17 cellular contexts compared by ENCODE assay signal in genomic region chr12:104291867-104292524, GRCh38. TPM values are rescaled to one million over a fixed set of nuclear protein-coding genes. Genes with fewer than 3 reads are reported as not detected.
A peak's percentile ranks its signal among the peaks of the same experiment; 100 is the strongest.
DNase-seq lines count a peak whose midpoint lies in the region; ATAC-seq, FAIRE-seq and TF ChIP-seq lines count a peak whose summit lies in the region.
"Had no signal": no experiment of that assay in that cellular context is flagged by ENCODE, and none has a peak within 500 bp of the region (broad histone marks: within the 10 kb centered on the region; RNA-seq: fewer than 3 reads in every experiment).

No MANE protein-coding gene starts in this region.

- peaks cover 36% of the 10 kb centered on the region for H3K4me1 Mint-ChIP-seq in activated T-cell treated with anti-CD3 and anti-CD28 coated beads, Interleukin-2, amount 50 U/mL, for 24 hours (ENCODE audit: low read depth)
- H3K4me1 Mint-ChIP-seq in activated T-cell treated with anti-CD3 and anti-CD28 coated beads, Interleukin-2, amount 50 U/mL, for 72 hours (ENCODE audit: low read depth), result peaks cover 57% of the 10 kb centered on the region
- H3K4me1 Mint-ChIP-seq in stimulated activated naive B cell treated with anti-CD40 and anti-IgM and Interleukin-4, amounts not matched to agents 10 μg/mL and 1 μg/mL and 100 μg/mL, for 72 hours, result peaks cover 16 to 63% of the 10 kb centered on the region in 2 donors

- H3K4me3 Mint-ChIP-seq in activated T-cell treated with anti-CD3 and anti-CD28 coated beads, Interleukin-2, amount 50 U/mL, for 24 hours, result no peak overlapping the region
- H3K4me3 Mint-ChIP-seq in activated T-cell treated with anti-CD3 and anti-CD28 coated beads, Interleukin-2, amount 50 U/mL, for 72 hours, result no peak overlapping the region
- H3K4me3 Mint-ChIP-seq in stimulated activated naive B cell treated with anti-CD40 and anti-IgM and Interleukin-4, amounts not matched to agents 10 μg/mL and 1 μg/mL and 100 μg/mL, for 72 hours, result no peak overlapping the region

- no peak for FAIRE-seq in H1 (lab: Jason Lieb, UNC)
- FAIRE-seq: HTR-8/SVneo had no signal

- no peak for TF ChIP-seq POLR2A in H1 (IDR thresholded peaks at IDR 0.05; ENCODE audit: control extremely low read depth in 1 of 2, low read depth in 2 of 2, low read length in 2 of 2)

- peaks cover 3% of the 10 kb centered on the region for H3K23me2 ChIP-seq in H1 (ENCODE audit: low read depth, low read length)

- H2BK120ac ChIP-seq in H1 (replicated peaks; ENCODE audit: low read depth, low read length), result no peak overlapping the region

- H2BK15ac ChIP-seq in H1 (ENCODE audit: low read length), result no peak overlapping the region

- peaks cover 4 to 36% (median 10%) of the 10 kb centered on the region in 4 experiments; a peak in 7 of 8 replicates for H3K36me3 ChIP-seq in H1 (ENCODE audit: control insufficient read depth in 2 of 4, insufficient read depth in 4 of 4, low read length in 3 of 4)
- H3K36me3 ChIP-seq: colonic mucosa had no signal

- no peak for ATAC-seq in activated T-cell treated with anti-CD3 and anti-CD28 coated beads, Interleukin-2, amount 50 U/mL, for 72 hours (replicated peaks in 1 of 2)
- no peak for ATAC-seq in stimulated activated naive B cell treated with anti-CD40 and anti-IgM and Interleukin-4, amounts not matched to agents 10 μg/mL and 1 μg/mL and 100 μg/mL, for 72 hours (replicated peaks)
- no peak for ATAC-seq in GM18520 (IDR thresholded peaks at IDR 0.05; ENCODE audit: unreplicated experiment)
- ATAC-seq: left colon had no signal

- H3K79me1 ChIP-seq in H1 (ENCODE audit: low read depth, low read length), result peaks cover 3% of the 10 kb centered on the region; the same call in 1 of the 2 replicates

- H3K4me2 ChIP-seq in H1 (ENCODE audit: insufficient read depth in 1 of 2, low read depth in 2 of 2, low read length in 2 of 2), result peak overlapping the region in 1 of 2 experiments; percentile 8; a peak in 1 of 4 replicates

- H2AK5ac ChIP-seq in H1 (ENCODE audit: low read depth, low read length), result no peak overlapping the region

- peaks cover 0 to 7% (median 4%) of the 10 kb centered on the region in 4 experiments; a peak in 4 of 7 replicates for H3K4me1 ChIP-seq in H1 (replicated peaks in 1 of 4; ENCODE audit: control insufficient read depth in 3 of 4, insufficient read depth in 4 of 4, low read length in 3 of 4)
- H3K4me1 ChIP-seq: colonic mucosa had no signal

- no peak for TF ChIP-seq CTCF in H1 (IDR thresholded peaks at IDR 0.05; ENCODE audit: control extremely low read depth in 1 of 3, insufficient read depth in 1 of 3, low read depth in 1 of 3, low read length in 3 of 3)

- H3K9me3 ChIP-seq in H1 (ENCODE audit: insufficient read depth in 2 of 2, low read depth in 1 of 2, low read length in 1 of 2), result no peaks in the 10 kb centered on the region
- H3K9me3 ChIP-seq: colonic mucosa had no signal

- POLR2A ChIA-PET in H1 (lab: Charles Lee; ENCODE audit: partially characterized antibody), result interaction anchor here (0.5 to 2.4 kb wide), 12 partner anchors 9 to 362 kb away, joined by 3 to 16 read pairs (median 4); partner anchors contain the start of genes EID3, HSP90B1, NFYB and TXNRD1

- H3K27ac ChIP-seq in H1 (ENCODE audit: low read depth, low read length), result no peak overlapping the region
- H3K27ac ChIP-seq: colonic mucosa had no signal

- DNase-seq in activated T-cell treated with anti-CD3 and anti-CD28 coated beads, Interleukin-2, amount 50 U/mL, for 24 hours, result no peak
- DNase-seq in activated T-cell treated with anti-CD3 and anti-CD28 coated beads, Interleukin-2, amount 50 U/mL, for 72 hours, result no peak
- peak; percentile 79 for DNase-seq in NCI-H1105 treated with DMSO at 0.1 percent for 48 hours (lab: John Stamatoyannopoulos, UW)
- no peak for DNase-seq in H1 (ENCODE audit: low read depth in 1 of 2, low spot score in 2 of 2)
- DNase-seq in stimulated activated naive B cell treated with anti-CD40 and anti-IgM and Interleukin-4, amounts not matched to agents 10 μg/mL and 1 μg/mL and 100 μg/mL, for 72 hours, result no peak
- DNase-seq in ecto neural progenitor cell (ENCODE audit: low spot score), result no peak
- DNase-seq in NCI-H128 (lab: John Stamatoyannopoulos, UW; ENCODE audit: unreplicated experiment), result no peak
- DNase-seq: activated CD4-positive, alpha-beta T cell treated with anti-CD3 and anti-CD28 coated beads, Interleukin-2, amount 50 U/mL, for 48 hours; anterior cingulate cortex; colonic mucosa; GF-D8; left colon; MV-4-11; NCI-H2227 treated with DMSO at 0.1 percent for 48 hours had no signal

- no peaks in the 10 kb centered on the region for H3K27me3 ChIP-seq in H1 (replicated peaks in 1 of 4; ENCODE audit: control insufficient read depth in 3 of 4, extremely low read depth in 1 of 4, insufficient read depth in 3 of 4, low read length in 3 of 4)
- H3K27me3 ChIP-seq: colonic mucosa had no signal

- H3K36me3 Mint-ChIP-seq in activated T-cell treated with anti-CD3 and anti-CD28 coated beads, Interleukin-2, amount 50 U/mL, for 24 hours (ENCODE audit: low read depth), result peaks cover 96% of the 10 kb centered on the region
- peaks cover 16 to 59% of the 10 kb centered on the region in 2 donors for H3K36me3 Mint-ChIP-seq in activated T-cell treated with anti-CD3 and anti-CD28 coated beads, Interleukin-2, amount 50 U/mL, for 72 hours (ENCODE audit: insufficient read depth in 2 of 2)
- peaks cover 44 to 57% of the 10 kb centered on the region in 2 donors for H3K36me3 Mint-ChIP-seq in stimulated activated naive B cell treated with anti-CD40 and anti-IgM and Interleukin-4, amounts not matched to agents 10 μg/mL and 1 μg/mL and 100 μg/mL, for 72 hours

- CTCF ChIA-PET in H1 (lab: Charles Lee; ENCODE audit: partially characterized antibody), result interaction anchor here (0.5 to 9.9 kb wide), 8 partner anchors 8 to 131 kb away, joined by 3 to 75 read pairs (median 4); partner anchors contain the start of gene TXNRD1

- no peak overlapping the region for H4K8ac ChIP-seq in H1 (ENCODE audit: extremely low read depth, insufficient read depth, low read length)

- H2AFZ ChIP-seq in H1 (ENCODE audit: low read length), result no peak overlapping the region

- no peaks in the 10 kb centered on the region for H3K9me3 Mint-ChIP-seq in activated T-cell treated with anti-CD3 and anti-CD28 coated beads, Interleukin-2, amount 50 U/mL, for 24 hours
- no peaks in the 10 kb centered on the region for H3K9me3 Mint-ChIP-seq in activated T-cell treated with anti-CD3 and anti-CD28 coated beads, Interleukin-2, amount 50 U/mL, for 72 hours
- H3K9me3 Mint-ChIP-seq in stimulated activated naive B cell treated with anti-CD40 and anti-IgM and Interleukin-4, amounts not matched to agents 10 μg/mL and 1 μg/mL and 100 μg/mL, for 72 hours, result no peaks in the 10 kb centered on the region

- TF ChIP-seq EP300 in H1 (IDR thresholded peaks at IDR 0.05; ENCODE audit: borderline replicate concordance in 1 of 2, low read depth in 2 of 2, low read length in 2 of 2), result no peak

- no peak overlapping the region for H3K23ac ChIP-seq in H1 (ENCODE audit: insufficient read length)

- H4K91ac ChIP-seq in H1 (replicated peaks; ENCODE audit: insufficient read length, low read length), result no peak overlapping the region

- H3K18ac ChIP-seq in H1 (ENCODE audit: extremely low read depth, low read length), result no peak overlapping the region

- peak overlapping the region in 1 of 4 experiments; percentile 16; a peak in 1 of 8 replicates for H3K4me3 ChIP-seq in H1 (ENCODE audit: extremely low read depth in 1 of 4, insufficient read depth in 2 of 4, low read depth in 3 of 4, low read length in 4 of 4)
- H3K4me3 ChIP-seq: colonic mucosa had no signal

- no peaks in the 10 kb centered on the region for H3K27me3 Mint-ChIP-seq in activated T-cell treated with anti-CD3 and anti-CD28 coated beads, Interleukin-2, amount 50 U/mL, for 24 hours
- H3K27me3 Mint-ChIP-seq in activated T-cell treated with anti-CD3 and anti-CD28 coated beads, Interleukin-2, amount 50 U/mL, for 72 hours (ENCODE audit: low read depth), result no peaks in the 10 kb centered on the region
- no peaks in the 10 kb centered on the region for H3K27me3 Mint-ChIP-seq in stimulated activated naive B cell treated with anti-CD40 and anti-IgM and Interleukin-4, amounts not matched to agents 10 μg/mL and 1 μg/mL and 100 μg/mL, for 72 hours
- H3K27me3 Mint-ChIP-seq: progenitor cell of endocrine pancreas had no signal

- peak overlapping the region; percentile 47 for H3K27ac Mint-ChIP-seq in activated T-cell treated with anti-CD3 and anti-CD28 coated beads, Interleukin-2, amount 50 U/mL, for 24 hours
- H3K27ac Mint-ChIP-seq in activated T-cell treated with anti-CD3 and anti-CD28 coated beads, Interleukin-2, amount 50 U/mL, for 72 hours, result no peak overlapping the region
- peak overlapping the region; percentile 3 for H3K27ac Mint-ChIP-seq in stimulated activated naive B cell treated with anti-CD40 and anti-IgM and Interleukin-4, amounts not matched to agents 10 μg/mL and 1 μg/mL and 100 μg/mL, for 72 hours

- no peak overlapping the region for H3K56ac ChIP-seq in H1 (replicated peaks; ENCODE audit: insufficient read length, low read depth, low read length)

- no peak overlapping the region for H3K14ac ChIP-seq in H1 (ENCODE audit: insufficient read length)

- no peak overlapping the region for H2BK20ac ChIP-seq in H1 (ENCODE audit: low read length)

- H3K9ac ChIP-seq in H1 (replicated peaks in 1 of 4; ENCODE audit: extremely low read depth in 1 of 4, low read depth in 3 of 4, low read length in 3 of 4), result no peak overlapping the region

- peaks cover 6 to 15% of the 10 kb centered on the region in 2 experiments for H4K20me1 ChIP-seq in H1 (replicated peaks in 1 of 2; ENCODE audit: control insufficient read depth in 1 of 2, insufficient read depth in 2 of 2, low read length in 2 of 2)

- no peak overlapping the region for H2BK12ac ChIP-seq in H1 (ENCODE audit: low read depth, low read length)

- peaks cover 12 to 87% of the 10 kb centered on the region in 2 experiments for H3K79me2 ChIP-seq in H1 (ENCODE audit: control insufficient read depth in 1 of 2, insufficient read depth in 2 of 2, low read length in 2 of 2)

- H3K4ac ChIP-seq in H1 (replicated peaks; ENCODE audit: insufficient read length, low read depth, low read length), result no peak overlapping the region

- TF ChIP-seq RAD21 in H1 (IDR thresholded peaks at IDR 0.05 in 1 of 2, conservative IDR thresholded peaks at IDR 0.05 in 1 of 2; ENCODE audit: low read depth in 2 of 2, low read length in 2 of 2), result no peak

- H4K5ac ChIP-seq in H1 (ENCODE audit: insufficient read length, low read depth, low read length), result no peak overlapping the region

- WGBS in H1 (ENCODE audit: extremely low coverage in 1 of 2, insufficient coverage in 1 of 2, insufficient read length in 1 of 2, insufficient replicate concordance in 2 of 2, low coverage in 1 of 2, low lambda C conversion rate in 2 of 2, missing lambda C conversion rate in 1 of 2), 2 experiments, result 27% methylated on average over 4 of the region's 5 CpGs; no CpG with 5 or more reads in 1 of the 2 experiments

- H2BK5ac ChIP-seq in H1 (ENCODE audit: low read depth, low read length), result no peak overlapping the region

RNA-seq across cellular contexts. Expression of gene EID3, which starts 11.5 kb away (rescaled TPM):
- 1 to 10 TPM; 4.9 to 5.0 TPM for total RNA-seq in activated T-cell treated with anti-CD3 and anti-CD28 coated beads, Interleukin-2, amount 50 U/mL, for 72 hours
- 2.2 and 2.8 TPM in 2 replicates for total RNA-seq in H1 (2021; fragmentation: NEBNext Ultra II Directional; extraction: Animal tissue kit (Norgen Biotek cat#: 25700))
- polyA plus RNA-seq in H1 (2011; rRNA removed), result 1.0 and 1.2 TPM in 2 replicates
- 2.6 TPM for polyA plus RNA-seq in H1 (2011; cell fraction: cytosol; rRNA removed)
- 1.2 TPM for polyA plus RNA-seq in H1 (2011; cell fraction: nucleus; rRNA removed)
- polyA plus RNA-seq in H1 (2012, experiment 1 of 2), result 1.8 to 2.6 TPM (median 1.9 TPM) in 4 replicates
- 0.34 TPM for polyA plus RNA-seq in H1 (2012, experiment 2 of 2)
- polyA plus RNA-seq in H1 (2013, experiment 1 of 2), result 1.0 TPM
- polyA plus RNA-seq in H1 (2013, experiment 2 of 2), result 1.1 TPM
- polyA minus RNA-seq in H1 (2011; rRNA and poly(A)+ RNA removed), result 1.8 and 2.5 TPM in 2 replicates
- 2.3 TPM for polyA minus RNA-seq in H1 (2011; cell fraction: cytosol; rRNA and poly(A)+ RNA removed)
- 9.2 TPM for polyA minus RNA-seq in H1 (2011; cell fraction: nucleus; rRNA and poly(A)+ RNA removed)
